In the genomic region with DNA sequence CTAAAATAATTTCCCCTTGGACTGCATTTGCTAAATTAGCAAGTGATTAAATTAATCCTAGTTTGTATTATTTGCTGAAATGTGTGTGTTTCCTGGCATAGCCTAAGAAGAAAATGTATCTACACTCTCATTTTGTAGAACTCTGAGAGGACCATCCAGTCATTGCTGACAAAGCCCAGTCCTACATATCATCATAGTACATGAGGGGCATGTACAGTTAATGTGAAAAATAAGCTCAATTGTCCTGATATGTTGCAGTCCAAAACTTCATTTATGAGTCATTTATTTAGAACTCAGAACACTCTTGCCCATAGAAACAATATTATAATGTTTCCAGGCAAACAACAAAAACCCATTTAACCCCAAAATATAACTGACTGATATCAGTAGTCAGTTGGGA, we compare ENCODE assay signal across 21 cellular contexts.
"Had no signal": no experiment of that assay in that cellular context is flagged by ENCODE, and none has a peak within 500 bp of the region (broad histone marks: within the 10 kb centered on the region; RNA-seq: fewer than 3 reads in every experiment).

No MANE protein-coding gene starts in this region.

- H3K27me3 Mint-ChIP-seq: progenitor cell of endocrine pancreas had no signal

- H3K27me3 ChIP-seq: adrenal gland, gastroesophageal sphincter, neural progenitor cell, suprapubic skin, transverse colon, uterus had no signal

- H3K27ac ChIP-seq: adrenal gland, gastroesophageal sphincter, neural progenitor cell, suprapubic skin, transverse colon, uterus had no signal

- H3K36me3 ChIP-seq: adrenal gland, gastroesophageal sphincter, neural progenitor cell, suprapubic skin, transverse colon, uterus had no signal

- H3K4me1 Mint-ChIP-seq: immature natural killer cell had no signal

- H3K4me2 ChIP-seq: neural progenitor cell, SK-N-SH had no signal

- H3K9me3 ChIP-seq: adrenal gland, gastroesophageal sphincter, SK-N-SH, suprapubic skin, transverse colon, uterus had no signal

- H3K9me3 Mint-ChIP-seq: immature natural killer cell; memory B cell; neural progenitor cell; stimulated activated naive CD8-positive, alpha-beta T cell treated with anti-CD3 and anti-CD28 coated beads, Interleukin-15, Interleukin-2, amounts not matched to agents 100 ng/mL and 50 ng/mL, for 24 hours had no signal

- H3K9me2 ChIP-seq: SK-N-SH had no signal

- H3K4me3 Mint-ChIP-seq: immature natural killer cell; memory B cell; neural progenitor cell; stimulated activated naive CD8-positive, alpha-beta T cell treated with anti-CD3 and anti-CD28 coated beads, Interleukin-15, Interleukin-2, amounts not matched to agents 100 ng/mL and 50 ng/mL, for 24 hours had no signal

- H3K27ac Mint-ChIP-seq: immature natural killer cell, memory B cell, neural progenitor cell, progenitor cell of endocrine pancreas had no signal

- H3K4me3 ChIP-seq: adrenal gland, gastroesophageal sphincter, neural progenitor cell, suprapubic skin, transverse colon, uterus had no signal

- ATAC-seq: esophagus mucosa, gastroesophageal sphincter, left ventricle myocardium superior had no signal

- H3K4me1 ChIP-seq: adrenal gland, gastroesophageal sphincter, neural progenitor cell, suprapubic skin, uterus had no signal

- DNase-seq: activated CD4-positive, alpha-beta T cell treated with anti-CD3 and anti-CD28 coated beads, Interleukin-2, amount 50 U/mL, for 4 hours; activated naive CD4-positive, alpha-beta T cell; adrenal gland; cerebellar nuclear complex; cortex of kidney; effector CD4-positive, alpha-beta T cell; immature natural killer cell; kidney glomerular epithelial cell; left ventricle myocardium superior; SK-N-SH; stimulated activated CD4-positive, alpha-beta T cell treated with anti-CD3 and anti-CD28 coated beads, Interleukin-12 subunit alpha, Interleukin-12 subunit beta, amount 100 ng/mL, for 4 hours; T1000; transverse colon; uterus had no signal

- H3K9ac ChIP-seq: neural progenitor cell, SK-N-SH had no signal

- H3K36me3 Mint-ChIP-seq: immature natural killer cell, memory B cell, neural progenitor cell had no signal

- H2AFZ ChIP-seq: neural progenitor cell had no signal
